ENCODE assay signal across 8 cellular contexts in the genomic region with DNA sequence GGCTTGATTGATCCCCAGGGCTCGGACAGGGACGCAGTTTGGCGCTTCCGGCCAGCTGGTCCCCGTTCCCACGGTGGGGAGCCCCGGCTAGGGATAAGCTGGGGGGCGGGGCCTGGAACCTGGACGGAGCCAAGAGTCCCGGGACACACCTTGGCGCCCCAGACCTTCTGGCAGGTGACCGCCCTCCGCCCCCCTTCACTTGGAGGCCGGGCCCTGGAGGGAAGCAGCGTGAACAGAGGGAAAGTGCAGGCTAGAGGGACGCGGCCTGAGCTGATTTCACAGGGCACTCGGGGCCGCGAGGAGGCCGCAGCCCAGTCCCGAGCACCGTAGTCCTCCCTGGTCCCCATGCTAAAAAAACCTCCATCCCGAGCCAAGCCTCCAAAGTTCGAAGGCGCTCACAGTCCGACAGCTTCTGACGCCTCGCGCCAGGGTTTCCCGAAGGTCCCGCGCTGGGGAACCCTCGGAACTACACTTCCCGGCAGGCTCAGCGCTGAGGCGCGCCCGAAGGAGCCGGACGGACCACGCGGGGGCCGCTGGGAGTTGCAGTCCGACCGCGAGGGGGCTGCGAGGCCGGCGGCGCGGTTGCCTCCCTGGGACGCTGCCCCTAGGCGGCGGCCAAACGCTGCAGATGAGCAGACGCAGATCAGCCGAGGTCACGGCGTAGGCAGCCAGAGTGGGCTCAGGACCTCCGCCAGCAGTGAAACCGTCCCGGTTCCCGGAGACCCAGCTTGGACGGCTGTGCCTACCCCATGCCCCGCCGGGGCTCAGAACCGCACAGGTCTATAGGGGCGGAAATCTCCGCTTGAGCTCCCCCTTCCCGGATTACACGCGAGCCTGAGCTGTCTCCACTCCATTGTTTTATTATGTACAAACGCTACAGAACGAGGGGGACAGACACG. TPM values are rescaled to one million over a fixed set of nuclear protein-coding genes. Genes with fewer than 3 reads are reported as not detected.
DNase-seq lines count a peak whose midpoint lies in the region; ATAC-seq, FAIRE-seq and TF ChIP-seq lines count a peak whose summit lies in the region.

A gene with protein sequence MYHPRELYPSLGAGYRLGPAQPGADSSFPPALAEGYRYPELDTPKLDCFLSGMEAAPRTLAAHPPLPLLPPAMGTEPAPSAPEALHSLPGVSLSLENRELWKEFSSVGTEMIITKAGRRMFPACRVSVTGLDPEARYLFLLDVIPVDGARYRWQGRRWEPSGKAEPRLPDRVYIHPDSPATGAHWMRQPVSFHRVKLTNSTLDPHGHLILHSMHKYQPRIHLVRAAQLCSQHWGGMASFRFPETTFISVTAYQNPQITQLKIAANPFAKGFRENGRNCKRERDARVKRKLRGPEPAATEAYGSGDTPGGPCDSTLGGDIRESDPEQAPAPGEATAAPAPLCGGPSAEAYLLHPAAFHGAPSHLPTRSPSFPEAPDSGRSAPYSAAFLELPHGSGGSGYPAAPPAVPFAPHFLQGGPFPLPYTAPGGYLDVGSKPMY (minus strand): TSS at position 451 of the 899 bp plus-strand sequence. CDS start 731 bp downstream, outside the sequence.

- H3K27me3 ChIP-seq in adrenal gland (no peaks in the 10 kb centered on the region), prostate gland (replicated peaks; ENCODE audit: insufficient read depth) (no peaks in the 10 kb centered on the region)

- H3K27ac ChIP-seq in adrenal gland (peak within 1 kb of the TSS; percentile 51 to 89 (median 78)), prostate gland (peak within 1 kb of the TSS; percentile 48 to 78)

- intact Hi-C loops in adrenal gland (cut with DNase I), result no loop called here
- intact Hi-C loops in left cardiac atrium (cut with DNase I), result loop anchor here in 1 of 2 donors (10.0 kb wide), 3 partner anchors 47 to 563 kb away; a partner anchor contains a TSS
- intact Hi-C loops in prostate gland (cut with DNase I), result loop anchor here (10.0 kb wide), 2 partner anchors 283 to 313 kb away; a partner anchor contains a TSS

- peak within 1 kb of the TSS in 2 of 4 donors; percentile 27 to 40 for H3K4me3 ChIP-seq in adrenal gland
- peak within 1 kb of the TSS; percentile 32 to 43 for H3K4me3 ChIP-seq in prostate gland

- peaks cover 0 to 15% of the 10 kb centered on the region in 2 donors for H3K36me3 ChIP-seq in adrenal gland (replicated peaks in 1 of 2)
- no peaks in the 10 kb centered on the region for H3K36me3 ChIP-seq in prostate gland

- H3K4me1 ChIP-seq in adrenal gland (replicated peaks in 1 of 2) (peaks cover 17 to 36% of the 10 kb centered on the region in 2 donors), prostate gland (replicated peaks) (peaks cover 20% of the 10 kb centered on the region)

- FAIRE-seq in GM12892 (lab: Jason Lieb, UNC), result peak; percentile 91

- 1% methylated on average over 35 to 76 of the region's 76 CpGs for WGBS in adrenal gland, 4 donors
- WGBS in prostate gland, result under 1% methylated on average over 75 of the region's 76 CpGs

- peak; percentile 92 for DNase-seq in GM12892 (ENCODE audit: insufficient read length)
- peak; percentile 16 for DNase-seq in NCI-H1417 treated with DMSO at 0.1 percent for 48 hours (lab: John Stamatoyannopoulos, UW)
- DNase-seq in T follicular helper cell (ENCODE audit: low read depth), result peak; percentile 90
- peak; percentile 91 to 96 (median 94) for DNase-seq in adrenal gland
- DNase-seq in left cardiac atrium, result peak; percentile 96
- DNase-seq in prostate gland (ENCODE audit: low spot score), result peak; percentile 90
- DNase-seq in ureter (ENCODE audit: low spot score), result peak; percentile 93

- TF ChIP-seq POLR2A in GM12892 (IDR thresholded peaks at IDR 0.05; ENCODE audit: low read depth, low read length) (peak; percentile 49; the same call in 1 of the 2 replicates), adrenal gland (IDR thresholded peaks at IDR 0.05) (peak in 1 of 2 donors; percentile 37), prostate gland (IDR thresholded peaks at IDR 0.05) (peak; percentile 20)

- H3K9me3 ChIP-seq in adrenal gland (replicated peaks in 1 of 3) (peaks cover 0 to 2% (median 0%) of the 10 kb centered on the region in 3 donors), prostate gland (no peaks in the 10 kb centered on the region)

- TF ChIP-seq CTCF in adrenal gland (IDR thresholded peaks at IDR 0.05) (peak; percentile 70 to 98 (median 74)), prostate gland (IDR thresholded peaks at IDR 0.05) (peak; percentile 74 to 99 (median 92))

- ATAC-seq in HG02840 (IDR thresholded peaks at IDR 0.05; ENCODE audit: low FRiP score, unreplicated experiment), result peak; percentile 58
- peak; percentile 92 to 93 for ATAC-seq in left cardiac atrium

RNA-seq across cellular contexts. Expression of the gene that starts here (rescaled TPM):
- polyA plus RNA-seq in GM12892 (2012; ENCODE audit: missing spikeins), result 0.47 TPM
- total RNA-seq in adrenal gland (1 to 10 TPM; 1.1 to 3.4 (median 2.4) TPM), left cardiac atrium (under 1 TPM; 0.55 to 0.80 TPM), prostate gland (1 to 10 TPM; 1.5 to 2.5 TPM), ureter (8.9 TPM)
- 1 to 10 TPM in 2 of 3 donors, under 1 TPM in 1; 0.22 to 5.1 (median 1.9) TPM for polyA plus RNA-seq in adrenal gland

Comparison
In these comparisons a context has a peak if more than half of its experiments do, and no peak if none do; other contexts are left out.
1. Peak in DNase-seq and ATAC-seq in left cardiac atrium; RNA of the gene not detected or under 1 TPM.
2. DNase-seq: peak in every context shown above with its lines; median percentile 96 in left cardiac atrium; 94 in adrenal gland; 93 in ureter; 92 in GM12892; 90 in T follicular helper cell; 90 in prostate gland; 16 in NCI-H1417 treated with DMSO at 0.1 percent for 48 hours.